In genomic region chr1:171344473-171344820, GRCh38 we compare ENCODE assay signal across 22 cellular contexts. TPM values are rescaled to one million over a fixed set of nuclear protein-coding genes. Genes with fewer than 3 reads are reported as not detected.
DNase-seq lines count a peak whose midpoint lies in the region; ATAC-seq and TF ChIP-seq lines count a peak whose summit lies in the region.
"Had no signal": no experiment of that assay in that cellular context is flagged by ENCODE, and none has a peak within 500 bp of the region (broad histone marks: within the 10 kb centered on the region; RNA-seq: fewer than 3 reads in every experiment).

No MANE protein-coding gene starts in this region.

- H3K36me3 ChIP-seq in adrenal gland (replicated peaks in 1 of 2) (no peaks in the 10 kb centered on the region), left ventricle myocardium inferior (no peaks in the 10 kb centered on the region)
- H3K36me3 ChIP-seq: tibial nerve had no signal

- no peak for TF ChIP-seq POLR2A in adrenal gland (IDR thresholded peaks at IDR 0.05)

- no peak for TF ChIP-seq CTCF in C4-2B (conservative IDR thresholded peaks at IDR 0.05)
- no peak for TF ChIP-seq CTCF in adrenal gland (IDR thresholded peaks at IDR 0.05)
- TF ChIP-seq CTCF in left ventricle myocardium inferior (IDR thresholded peaks at IDR 0.05; ENCODE audit: borderline replicate concordance): no peak

- H3K27me3 ChIP-seq in adrenal gland (no peaks in the 10 kb centered on the region), left ventricle myocardium inferior (ENCODE audit: low read depth) (no peaks in the 10 kb centered on the region)
- H3K27me3 ChIP-seq: foreskin keratinocyte, tibial nerve had no signal

- peak overlapping the region; percentile 86; the same call in 1 of the 2 replicates for H3K27ac ChIP-seq in C4-2B
- peak overlapping the region in 4 of 5 donors; percentile 11 to 74 (median 40) for H3K27ac ChIP-seq in adrenal gland
- H3K27ac ChIP-seq in left ventricle myocardium inferior (replicated peaks): peak overlapping the region; percentile 18
- H3K27ac ChIP-seq: foreskin keratinocyte, tibial nerve had no signal

- H3K4me3 ChIP-seq in adrenal gland: peak overlapping the region in 1 of 4 donors; percentile 13
- no peak overlapping the region for H3K4me3 ChIP-seq in left ventricle myocardium inferior
- H3K4me3 ChIP-seq: K562, tibial nerve had no signal

- DNase-seq in adrenal gland: peak in 6 of 7 donors; percentile 36 to 68 (median 60)
- no peak for DNase-seq in left ventricle myocardium inferior
- DNase-seq in mucosa of gallbladder (ENCODE audit: low spot score): peak; percentile 50
- DNase-seq in GDM1 (lab: John Stamatoyannopoulos, UW): no peak
- no peak for DNase-seq in Ammon's horn (ENCODE audit: low spot score)
- DNase-seq: activated B cell treated with CpG ODN at 0.5 μM for 24 hours; activated CD8-positive, alpha-beta T cell treated with anti-CD3 and anti-CD28 coated beads for 36 hours; activated naive CD4-positive, alpha-beta T cell treated with anti-CD3 and anti-CD28 coated beads, Interleukin-2, amount 50 U/mL, for 16 hours; activated T-cell treated with anti-CD3 and anti-CD28 coated beads, Interleukin-2, amount 50 U/mL, for 24 hours; CD4-positive, alpha-beta memory T cell; foreskin keratinocyte; hippocampal formation; NCI-H1930; NK-92 treated with Interleukin-12 subunit alpha and Interleukin-12 subunit beta, amount 100 ng/mL, for 24 hours; SK-N-SH; stimulated activated CD4-positive, alpha-beta T cell treated with anti-CD3 and anti-CD28 coated beads, Interleukin-2, amount 100 ng/mL, for 24 hours; stimulated activated naive CD4-positive, alpha-beta T cell had no signal

- H3K4me1 ChIP-seq in adrenal gland (replicated peaks in 1 of 2) (peaks cover 7 to 9% of the 10 kb centered on the region in 2 donors), left ventricle myocardium inferior (peaks cover 10% of the 10 kb centered on the region)
- H3K4me1 ChIP-seq: foreskin keratinocyte had no signal

- 26 to 51% (median 42%) methylated on average over 6 of the region's 6 CpGs for WGBS in adrenal gland, 4 donors

- ATAC-seq in HG02884 (IDR thresholded peaks at IDR 0.05; ENCODE audit: unreplicated experiment): no peak
- no peak for ATAC-seq in HG02763 (IDR thresholded peaks at IDR 0.05; ENCODE audit: unreplicated experiment)
- ATAC-seq: activated CD8-positive, alpha-beta T cell treated with anti-CD3 and anti-CD28 coated beads for 36 hours; foreskin keratinocyte; K562 had no signal

- intact Hi-C loops in adrenal gland (cut with DNase I): no loop called here
- intact Hi-C loops in left ventricle myocardium inferior (cut with micrococcal nuclease): no loop called here

- H3K9me3 ChIP-seq in adrenal gland (replicated peaks in 1 of 3) (no peaks in the 10 kb centered on the region), left ventricle myocardium inferior (replicated peaks) (peaks cover 5% of the 10 kb centered on the region)
- H3K9me3 ChIP-seq: SK-N-SH, tibial nerve had no signal

RNA-seq across cellular contexts. Expression of gene FMO4, which starts 30.5 kb away (rescaled TPM):
- total RNA-seq in adrenal gland (10 to 100 TPM in 2 of 8 donors, 1 to 10 TPM in 6; 1.7 to 11.4 (median 4.0) TPM), left ventricle myocardium inferior (5.4 TPM), mucosa of gallbladder (3.6 TPM)
- polyA plus RNA-seq in adrenal gland: 1 to 10 TPM; 3.2 to 4.0 (median 3.9) TPM

Comparison
In these comparisons a context has a peak if more than half of its experiments do, and no peak if none do; other contexts are left out.
1. H3K27ac ChIP-seq: peak in every context shown above with its lines; median percentile 86 in C4-2B; 40 in adrenal gland; 18 in left ventricle myocardium inferior.
2. DNase-seq: peak in adrenal gland (6 of 7) and mucosa of gallbladder (single experiment); none in left ventricle myocardium inferior (single experiment), GDM1 (single experiment) and Ammon's horn (single experiment).